17 cellular contexts compared by ENCODE assay signal in the genomic region with DNA sequence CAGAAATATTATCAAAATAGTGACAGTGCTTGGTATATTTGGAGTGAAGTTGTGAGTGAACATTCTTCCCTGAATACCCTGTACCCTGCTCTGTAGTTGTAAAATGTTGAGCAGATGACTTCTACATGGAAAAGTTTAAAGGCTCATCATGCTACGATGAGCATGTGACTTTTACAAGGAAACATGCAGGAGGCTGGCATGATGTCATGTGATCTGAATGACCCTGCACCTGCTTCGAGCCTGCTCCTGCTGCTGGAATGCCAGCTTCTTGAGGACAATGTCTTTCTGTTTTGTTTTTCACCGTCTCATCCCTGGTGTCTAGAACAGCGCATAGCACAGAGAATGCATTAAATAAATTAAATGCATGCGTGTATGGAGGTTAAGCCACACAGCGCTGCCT.
"Had no signal": no experiment of that assay in that cellular context is flagged by ENCODE, and none has a peak within 500 bp of the region (broad histone marks: within the 10 kb centered on the region; RNA-seq: fewer than 3 reads in every experiment).

No MANE protein-coding gene starts in this region.

- H2AFZ ChIP-seq: hepatocyte had no signal

- H3K4me2 ChIP-seq: hepatocyte had no signal

- H3K9me3 ChIP-seq: body of pancreas, prostate gland, right lobe of liver, suprapubic skin, upper lobe of right lung had no signal

- H3K79me2 ChIP-seq: hepatocyte had no signal

- DNase-seq: activated CD4-positive, alpha-beta T cell treated with anti-CD3 and anti-CD28 coated beads, Interleukin-2, amount 10 ng/mL, durations not matched to agents 24 days and 14 days; activated naive CD4-positive, alpha-beta T cell treated with anti-CD3 and anti-CD28 coated beads, Interleukin-2, amount 50 U/mL, for 16 hours; activated T-cell treated with anti-CD3 and anti-CD28 coated beads for 4 hours; body of pancreas; cerebellar nuclear complex; dermis blood vessel endothelial cell; lower lobe of right lung; naive thymus-derived CD4-positive, alpha-beta T cell; right lobe of liver; stimulated activated naive CD8-positive, alpha-beta T cell treated with anti-CD3 and anti-CD28 coated beads, Interleukin-15, Interleukin-2, amounts not matched to agents 100 U/mL and 50 U/mL, for 24 hours; T-cell; upper lobe of right lung had no signal

- H3K27ac Mint-ChIP-seq: activated CD4-positive, alpha-beta T cell treated with anti-CD3 and anti-CD28 coated beads, Interleukin-2, amount 10 ng/mL, durations not matched to agents 24 days and 14 days; activated T-helper 17 cell treated with anti-CD3 and anti-CD28 coated beads, Interleukin-2, amount 50 U/mL, for 72 hours; naive thymus-derived CD4-positive, alpha-beta T cell; T-cell had no signal

- H3K36me3 ChIP-seq: adrenal gland, lower lobe of right lung, prostate gland, right lobe of liver, suprapubic skin, upper lobe of right lung had no signal

- H3K27me3 ChIP-seq: adrenal gland, hepatocyte, right lobe of liver, upper lobe of right lung had no signal

- ATAC-seq: activated T-helper 17 cell treated with anti-CD3 and anti-CD28 coated beads, Interleukin-2, amount 50 U/mL, for 72 hours; body of pancreas; lower lobe of right lung; naive thymus-derived CD4-positive, alpha-beta T cell; right lobe of liver; stimulated activated naive CD8-positive, alpha-beta T cell treated with anti-CD3 and anti-CD28 coated beads, Interleukin-15, Interleukin-2, amounts not matched to agents 100 U/mL and 50 U/mL, for 24 hours; T-cell; upper lobe of right lung had no signal

- H3K4me3 ChIP-seq: adrenal gland, body of pancreas, hepatocyte, lower lobe of right lung, prostate gland, right lobe of liver, suprapubic skin, upper lobe of right lung had no signal

- H3K27ac ChIP-seq: adrenal gland, body of pancreas, hepatocyte, lower lobe of right lung, prostate gland, right lobe of liver, suprapubic skin, upper lobe of right lung had no signal

- H3K4me3 Mint-ChIP-seq: activated CD4-positive, alpha-beta T cell treated with anti-CD3 and anti-CD28 coated beads, Interleukin-2, amount 10 ng/mL, durations not matched to agents 24 days and 14 days; activated T-helper 17 cell treated with anti-CD3 and anti-CD28 coated beads, Interleukin-2, amount 50 U/mL, for 72 hours; naive thymus-derived CD4-positive, alpha-beta T cell; T-cell had no signal
